8 cellular contexts compared by ENCODE assay signal in genomic region chr9:135085830-135086546, GRCh38. TPM values are rescaled to one million over a fixed set of nuclear protein-coding genes. Genes with fewer than 3 reads are reported as not detected.
DNase-seq lines count a peak whose midpoint lies in the region; ATAC-seq and TF ChIP-seq lines count a peak whose summit lies in the region.

No MANE protein-coding gene starts in this region.

- DNase-seq in Calu3 (peak; percentile 76), HT1080 (ENCODE audit: low read depth) (peak; percentile 63), RPMI8226 (peak; percentile 75), cerebellar cortex (ENCODE audit: low spot score) (peak; percentile 84), kidney tubule cell (ENCODE audit: low spot score) (peak; percentile 65), NCI-H128 (lab: John Stamatoyannopoulos, UW; ENCODE audit: unreplicated experiment) (no peak)
- peak; percentile 46 for DNase-seq in stimulated activated CD4-positive, alpha-beta T cell treated with anti-CD3 and anti-CD28 coated beads, Interleukin-1b, Interleukin-23, amount 100 ng/mL, for 48 hours

- no TSS peak for BruUV-seq in Calu3 (replicated peaks; lab: Mats Ljungman, UMichigan)

- H3K4me1 Mint-ChIP-seq in Calu3 (ENCODE audit: low read depth, unreplicated experiment) = peaks cover 9% of the 10 kb centered on the region

- no peak overlapping the region for H3K4me3 Mint-ChIP-seq in Calu3 (ENCODE audit: low read depth, unreplicated experiment)

- no peak for ATAC-seq in GM19452 (IDR thresholded peaks at IDR 0.05; ENCODE audit: unreplicated experiment)

- H3K36me3 Mint-ChIP-seq in Calu3 (ENCODE audit: insufficient read depth, unreplicated experiment) = no peaks in the 10 kb centered on the region

- peaks cover 32% of the 10 kb centered on the region for H3K27me3 Mint-ChIP-seq in Calu3 (ENCODE audit: unreplicated experiment)

- intact Hi-C loops in Calu3 (cut with micrococcal nuclease; ENCODE audit: unreplicated experiment) = loop anchor here (2.0 kb wide), 2 partner anchors 259 to 327 kb away; no protein-coding TSS in a partner anchor

- no peak overlapping the region for H3K27ac Mint-ChIP-seq in Calu3 (ENCODE audit: unreplicated experiment)

- TF ChIP-seq CTCF in Calu3 (IDR thresholded peaks at IDR 0.05; ENCODE audit: unreplicated experiment) = no peak

- CTCF ChIA-PET in Calu3 (lab: Charles Lee) = interaction anchor here (0.6 kb wide), 1 partner anchor 75 kb away, joined by 4 read pairs; no protein-coding TSS in a partner anchor

- no peaks in the 10 kb centered on the region for H3K9me3 Mint-ChIP-seq in Calu3 (ENCODE audit: low read depth, unreplicated experiment)

RNA-seq across cellular contexts. Expression of gene OLFM1, which starts 1.5 kb away (rescaled TPM):
- 5.5 and 7.9 TPM in 2 replicates for total RNA-seq in Calu3 (2022)
- 0.06 TPM in 1 of 2 replicates, not detected in the other for total RNA-seq in HT1080 (2014; rRNA removed; shearing (Covaris generic))
- polyA plus RNA-seq in HT1080 (2015; cell fraction: cytosol; rRNA removed) = 0.28 and 0.33 TPM in 2 replicates
- polyA plus RNA-seq in HT1080 (2015; cell fraction: nucleus; rRNA removed) = not detected in 2 replicates
